In the genomic region with DNA sequence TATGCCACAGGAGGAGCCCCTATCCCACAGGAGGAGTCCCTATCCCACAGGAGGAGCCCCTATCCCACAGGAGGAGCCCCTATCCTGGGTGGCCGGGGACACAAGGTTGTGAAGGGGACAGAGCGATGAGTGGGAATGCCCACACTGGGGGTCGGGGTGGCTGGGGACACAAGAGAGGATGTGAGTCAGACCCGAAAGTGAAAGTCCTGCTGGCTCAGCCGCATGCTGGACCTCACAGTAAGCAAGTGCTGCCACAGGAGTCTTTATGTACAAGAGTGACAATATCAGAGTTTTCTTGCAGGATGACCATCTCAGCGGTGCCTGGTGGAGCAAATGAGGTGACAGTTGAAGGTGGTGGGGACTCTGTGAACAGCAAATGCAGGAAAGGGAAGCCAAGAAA, we compare ENCODE assay signal across 9 cellular contexts.
DNase-seq lines count a peak whose midpoint lies in the region; ATAC-seq, FAIRE-seq and TF ChIP-seq lines count a peak whose summit lies in the region.
"Had no signal": no experiment of that assay in that cellular context is flagged by ENCODE, and none has a peak within 500 bp of the region (broad histone marks: within the 10 kb centered on the region; RNA-seq: fewer than 3 reads in every experiment).

No MANE protein-coding gene starts in this region.

- CTCF ChIA-PET in activated CD4-positive, alpha-beta T cell treated with anti-CD3 and anti-CD28 coated beads, Interleukin-2, amount 10 ng/mL, durations not matched to agents 7 days and 5 days (lab: Charles Lee) = no interaction called here

- H3K4me1 ChIP-seq in fibroblast of lung (ENCODE audit: control insufficient read depth, extremely low read depth, insufficient read depth, low read length) (no peaks in the 10 kb centered on the region), suprapubic skin (no peaks in the 10 kb centered on the region)

- 49% methylated on average over 6 of the region's 6 CpGs for WGBS in suprapubic skin

- TF ChIP-seq EP300 in suprapubic skin (IDR thresholded peaks at IDR 0.05) = no peak

- peaks cover 3% of the 10 kb centered on the region for H3K27me3 Mint-ChIP-seq in activated CD4-positive, alpha-beta T cell treated with anti-CD3 and anti-CD28 coated beads, Interleukin-2, amount 10 ng/mL, durations not matched to agents 7 days and 5 days

- H3K9me3 Mint-ChIP-seq in activated CD4-positive, alpha-beta T cell treated with anti-CD3 and anti-CD28 coated beads, Interleukin-2, amount 10 ng/mL, durations not matched to agents 7 days and 5 days = no peaks in the 10 kb centered on the region

- H3K4me1 Mint-ChIP-seq in activated CD4-positive, alpha-beta T cell treated with anti-CD3 and anti-CD28 coated beads, Interleukin-2, amount 10 ng/mL, durations not matched to agents 7 days and 5 days = peaks cover 8% of the 10 kb centered on the region

- no peaks in the 10 kb centered on the region for H3K36me3 Mint-ChIP-seq in activated CD4-positive, alpha-beta T cell treated with anti-CD3 and anti-CD28 coated beads, Interleukin-2, amount 10 ng/mL, durations not matched to agents 7 days and 5 days (ENCODE audit: low read depth)

- peak; percentile 11 for DNase-seq in activated CD4-positive, alpha-beta T cell treated with anti-CD3 and anti-CD28 coated beads, Interleukin-2, amount 10 ng/mL, durations not matched to agents 7 days and 5 days
- no peak for DNase-seq in activated CD4-positive, alpha-beta T cell treated with anti-CD3 and anti-CD28 coated beads for 1 hour
- DNase-seq in RKO (ENCODE audit: low spot score) (peak; percentile 74), fibroblast of lung (ENCODE audit: low read depth in 2 of 2) (peak; percentile 60), suprapubic skin (ENCODE audit: low spot score in 2 of 2) (no peak), frontal cortex (ENCODE audit: low spot score in 2 of 2) (no peak), NCI-H446 treated with DMSO at 0.1 percent for 48 hours (lab: John Stamatoyannopoulos, UW) (no peak)
- DNase-seq: DND-41 had no signal

- TF ChIP-seq CTCF in fibroblast of lung (conservative IDR thresholded peaks at IDR 0.05 in 1 of 2, IDR thresholded peaks at IDR 0.05 in 1 of 2; ENCODE audit: low read depth in 1 of 2, low read length in 2 of 2) (no peak), suprapubic skin (IDR thresholded peaks at IDR 0.05) (no peak)

- H3K4me3 Mint-ChIP-seq in activated CD4-positive, alpha-beta T cell treated with anti-CD3 and anti-CD28 coated beads, Interleukin-2, amount 10 ng/mL, durations not matched to agents 7 days and 5 days = no peak overlapping the region

- H3K4me3 ChIP-seq in fibroblast of lung (replicated peaks in 1 of 4; ENCODE audit: control extremely low read depth in 1 of 4, insufficient read depth in 1 of 4, low read depth in 3 of 4, low read length in 4 of 4) = peak overlapping the region in 3 of 4 experiments; percentile 22 to 54 (median 24)
- H3K4me3 ChIP-seq in suprapubic skin = peak overlapping the region; percentile 18

- peak overlapping the region; percentile 62 for H3K4me2 ChIP-seq in fibroblast of lung (ENCODE audit: extremely low read depth, insufficient read depth, low read length)

- H3K79me2 ChIP-seq in fibroblast of lung (ENCODE audit: control insufficient read depth, insufficient read depth, low read length) = no peaks in the 10 kb centered on the region

- H3K9ac ChIP-seq in fibroblast of lung (ENCODE audit: insufficient read depth, low read length) = no peak overlapping the region

- FAIRE-seq in frontal cortex (lab: Jason Lieb, UNC) = no peak

- H3K27me3 ChIP-seq in fibroblast of lung (ENCODE audit: control insufficient read depth, insufficient read depth, low read length) = no peaks in the 10 kb centered on the region
- H3K27me3 ChIP-seq in suprapubic skin = peaks cover 9% of the 10 kb centered on the region

- peak; percentile 61 for ATAC-seq in HG02840 (IDR thresholded peaks at IDR 0.05; ENCODE audit: low FRiP score, unreplicated experiment)

- H3K9me3 ChIP-seq in fibroblast of lung (ENCODE audit: control insufficient read depth, insufficient read depth, low read depth, low read length) (no peaks in the 10 kb centered on the region), suprapubic skin (no peaks in the 10 kb centered on the region)

- POLR2A ChIA-PET in activated CD4-positive, alpha-beta T cell treated with anti-CD3 and anti-CD28 coated beads, Interleukin-2, amount 10 ng/mL, durations not matched to agents 7 days and 5 days (lab: Charles Lee) = no interaction called here

- H2AFZ ChIP-seq in fibroblast of lung (ENCODE audit: low read length) = no peak overlapping the region

- no peak for TF ChIP-seq POLR2A in suprapubic skin (IDR thresholded peaks at IDR 0.05)

- no peaks in the 10 kb centered on the region for H3K36me3 ChIP-seq in fibroblast of lung (ENCODE audit: control insufficient read depth, insufficient read depth, low read length)
- H3K36me3 ChIP-seq in suprapubic skin = no peaks in the 10 kb centered on the region

- H3K27ac ChIP-seq in fibroblast of lung (ENCODE audit: insufficient read depth, low read length) (no peak overlapping the region), suprapubic skin (no peak overlapping the region)

- H3K27ac Mint-ChIP-seq in activated CD4-positive, alpha-beta T cell treated with anti-CD3 and anti-CD28 coated beads, Interleukin-2, amount 10 ng/mL, durations not matched to agents 7 days and 5 days = no peak overlapping the region

- no peaks in the 10 kb centered on the region for H4K20me1 ChIP-seq in fibroblast of lung (ENCODE audit: control insufficient read depth, extremely low read depth, insufficient read depth, low read length)

Comparison
In these comparisons a context has a peak if more than half of its experiments do, and no peak if none do; other contexts are left out.
1. DNase-seq: peak in activated CD4-positive, alpha-beta T cell treated with anti-CD3 and anti-CD28 coated beads, Interleukin-2, amount 10 ng/mL, durations not matched to agents 7 days and 5 days (single experiment), RKO (single experiment) and fibroblast of lung (2 of 2); none in activated CD4-positive, alpha-beta T cell treated with anti-CD3 and anti-CD28 coated beads for 1 hour (single experiment), suprapubic skin (0 of 2), frontal cortex (0 of 2) and NCI-H446 treated with DMSO at 0.1 percent for 48 hours (single experiment).